Comparison of ENCODE assay signal across 9 cellular contexts in the genomic region with DNA sequence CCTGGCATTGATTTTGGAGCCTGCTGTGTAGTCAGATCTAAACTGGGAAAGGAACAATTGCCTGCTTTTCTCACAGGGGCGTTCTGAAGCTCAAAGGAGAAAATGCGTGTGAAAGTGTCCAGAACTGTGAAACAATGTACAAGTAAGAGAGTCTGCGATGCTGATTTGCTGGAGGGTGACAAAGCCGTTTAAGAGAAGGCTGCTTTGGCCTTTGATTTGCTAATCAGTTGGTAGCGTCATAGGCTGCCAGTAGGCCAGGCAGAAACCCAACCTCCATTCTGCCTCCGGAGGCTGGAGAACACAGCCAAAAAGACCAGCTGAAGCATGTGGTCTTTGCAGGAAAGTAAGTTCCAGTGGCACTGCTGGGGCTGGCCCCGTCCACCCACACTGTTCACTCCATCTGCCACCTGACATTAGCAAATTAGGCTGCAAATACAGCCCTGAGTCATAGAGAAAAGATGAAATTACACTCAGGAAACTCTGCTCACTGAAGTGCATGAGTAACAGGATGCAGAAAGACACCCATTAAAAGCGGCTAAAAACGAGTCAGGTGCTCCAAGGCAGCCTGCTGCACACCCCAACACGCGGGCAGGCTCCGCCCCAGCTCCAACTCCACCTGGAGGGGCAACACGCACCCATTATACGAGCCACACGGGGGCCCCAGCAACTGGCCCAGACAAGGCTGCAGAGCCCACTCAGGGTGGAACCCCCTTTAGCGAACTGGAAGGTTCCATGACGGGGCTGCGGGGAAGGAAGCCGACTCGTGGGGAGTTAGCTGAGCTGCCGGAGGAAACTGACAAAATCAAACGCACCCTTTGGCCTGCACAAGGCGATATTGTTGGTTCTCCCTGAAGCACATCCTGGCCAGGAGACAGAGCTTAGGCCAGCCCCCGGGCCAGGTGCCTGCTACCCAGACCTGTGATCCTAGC. TPM values are rescaled to one million over a fixed set of nuclear protein-coding genes. Genes with fewer than 3 reads are reported as not detected.
DNase-seq lines count a peak whose midpoint lies in the region; ATAC-seq and TF ChIP-seq lines count a peak whose summit lies in the region.
"Had no signal": no experiment of that assay in that cellular context is flagged by ENCODE, and none has a peak within 500 bp of the region (broad histone marks: within the 10 kb centered on the region; RNA-seq: fewer than 3 reads in every experiment).

No MANE protein-coding gene starts in this region.

- H3K27me3 ChIP-seq in gastroesophageal sphincter: no peaks in the 10 kb centered on the region

- no peak for TF ChIP-seq CTCF in gastroesophageal sphincter (IDR thresholded peaks at IDR 0.05)

- no peaks in the 10 kb centered on the region for H3K36me3 ChIP-seq in gastroesophageal sphincter

- no peak for TF ChIP-seq POLR2A in gastroesophageal sphincter (IDR thresholded peaks at IDR 0.05)

- 35 to 43% methylated on average over 4 to 14 of the region's 24 CpGs for WGBS in gastroesophageal sphincter (ENCODE audit: low coverage in 1 of 2), 2 donors

- TF ChIP-seq EP300 in gastroesophageal sphincter (IDR thresholded peaks at IDR 0.05): no peak

- H3K4me3 ChIP-seq in gastroesophageal sphincter: no peak overlapping the region

- H3K4me1 Mint-ChIP-seq in effector memory CD8-positive, alpha-beta T cell (ENCODE audit: low read depth in 2 of 2): peaks cover 42 to 44% of the 10 kb centered on the region in 2 donors

- H3K4me3 Mint-ChIP-seq in effector memory CD8-positive, alpha-beta T cell: peak overlapping the region; percentile 81 to 83

- no peaks in the 10 kb centered on the region for H3K27me3 Mint-ChIP-seq in effector memory CD8-positive, alpha-beta T cell

- ATAC-seq in GM18511 (IDR thresholded peaks at IDR 0.05; ENCODE audit: unreplicated experiment) (peak; percentile 79), HG02840 (IDR thresholded peaks at IDR 0.05; ENCODE audit: low FRiP score, unreplicated experiment) (peak; percentile 66), gastroesophageal sphincter (no peak)
- ATAC-seq in effector memory CD8-positive, alpha-beta T cell (replicated peaks): peak; percentile 84

- no peaks in the 10 kb centered on the region for H3K9me3 ChIP-seq in gastroesophageal sphincter

- no peak overlapping the region for H3K27ac ChIP-seq in gastroesophageal sphincter

- no peaks in the 10 kb centered on the region for H3K9me3 Mint-ChIP-seq in effector memory CD8-positive, alpha-beta T cell

- peak; percentile 82 for DNase-seq in NCI-H2107 (lab: John Stamatoyannopoulos, UW)
- peak; percentile 76 to 81 for DNase-seq in activated CD8-positive, alpha-beta memory T cell treated with anti-CD3 and anti-CD28 coated beads for 1 hour (ENCODE audit: extremely low read depth in 1 of 2, low read depth in 1 of 2)
- peak; percentile 75 to 80 (median 77) for DNase-seq in effector memory CD8-positive, alpha-beta T cell
- DNase-seq in occipital lobe (lab: John Stamatoyannopoulos, UW): peak; percentile 82
- no peak for DNase-seq in ecto neural progenitor cell (ENCODE audit: low spot score)

- no peaks in the 10 kb centered on the region for H3K4me1 ChIP-seq in gastroesophageal sphincter

- H3K36me3 Mint-ChIP-seq in effector memory CD8-positive, alpha-beta T cell (ENCODE audit: insufficient read depth): peaks cover 10% of the 10 kb centered on the region

- H3K27ac Mint-ChIP-seq in effector memory CD8-positive, alpha-beta T cell: peak overlapping the region; percentile 96 to 97

RNA-seq across cellular contexts. Expression of a gene that starts 31.6 kb away (rescaled TPM):
- total RNA-seq in occipital lobe (not detected), gastroesophageal sphincter (not detected)
- total RNA-seq: kidney epithelial cell had no signal

RNA-seq across cellular contexts. Expression of a gene that starts 36.7 kb away (rescaled TPM):
- total RNA-seq in occipital lobe (not detected), gastroesophageal sphincter (not detected)
- total RNA-seq: kidney epithelial cell had no signal
